In genomic region chr12:115660211-115660805, GRCh38 we compare ENCODE assay signal across 12 cellular contexts.
A peak's percentile ranks its signal among the peaks of the same experiment; 100 is the strongest.
DNase-seq lines count a peak whose midpoint lies in the region; ATAC-seq, FAIRE-seq and TF ChIP-seq lines count a peak whose summit lies in the region.
"Had no signal": no experiment of that assay in that cellular context is flagged by ENCODE, and none has a peak within 500 bp of the region (broad histone marks: within the 10 kb centered on the region; RNA-seq: fewer than 3 reads in every experiment).

No MANE protein-coding gene starts in this region.

- DNase-seq in GM23248 (peak; percentile 73), body of pancreas (peak in 1 of 4 donors; percentile 8), left ventricle myocardium superior (peak; percentile 31), GM12891 (ENCODE audit: insufficient read length, low spot score) (no peak), 8988T (no peak)
- DNase-seq: naive thymus-derived CD4-positive, alpha-beta T cell; NCI-H2081 treated with DMSO at 0.1 percent for 48 hours had no signal

- H4K20me1 ChIP-seq in GM23248 (ENCODE audit: insufficient read depth): no peaks in the 10 kb centered on the region

- 21 to 22% methylated on average over 10 of the region's 10 CpGs for WGBS in GM23248 (ENCODE audit: low coverage in 1 of 2, low lambda C conversion rate in 2 of 2, missing lambda C conversion rate in 2 of 2), 2 experiments
- WGBS in body of pancreas, 2 donors: 46 to 56% methylated on average over 10 of the region's 10 CpGs

- no peak for TF ChIP-seq CTCF in body of pancreas (IDR thresholded peaks at IDR 0.05)

- no peaks in the 10 kb centered on the region for H3F3A ChIP-seq in GM23248 (ENCODE audit: insufficient read depth)

- H3K4me3 ChIP-seq in GM23248 (0 out of 2 replicates have a peak overlapping the region, but pooled peaks have one; percentile 14), body of pancreas (no peak overlapping the region), subcutaneous abdominal adipose tissue (ENCODE audit: low read depth in 1 of 5, low read length in 5 of 5) (no peak overlapping the region)
- H3K4me3 ChIP-seq: skin epidermis had no signal

- no peak for FAIRE-seq in GM12891 (lab: Jason Lieb, UNC)
- FAIRE-seq: H54 had no signal

- peak overlapping the region; percentile 35 for H3K4me2 ChIP-seq in GM23248 (ENCODE audit: unreplicated experiment)

- H3K9ac ChIP-seq in GM23248 (no peak overlapping the region), subcutaneous abdominal adipose tissue (ENCODE audit: low read length in 5 of 5) (no peak overlapping the region)

- H3K27me3 ChIP-seq in GM23248 (replicated peaks; ENCODE audit: insufficient read depth): no peaks in the 10 kb centered on the region
- H3K27me3 ChIP-seq in body of pancreas: peaks cover 0 to 4% of the 10 kb centered on the region in 2 donors
- H3K27me3 ChIP-seq in subcutaneous abdominal adipose tissue (ENCODE audit: control insufficient read depth in 5 of 5, insufficient read depth in 4 of 5, low read length in 5 of 5): no peaks in the 10 kb centered on the region

- H3K9me2 ChIP-seq in GM23248 (ENCODE audit: insufficient read depth): no peaks in the 10 kb centered on the region

- H3K27ac ChIP-seq in GM23248 (no peak overlapping the region), body of pancreas (peak overlapping the region in 2 of 4 donors; percentile 20 to 24), subcutaneous abdominal adipose tissue (ENCODE audit: low read depth, low read length) (peak overlapping the region; percentile 59)
- H3K27ac ChIP-seq: skin epidermis had no signal

- H3K4me1 ChIP-seq in GM23248 (ENCODE audit: insufficient read depth): 0 out of 2 replicates have a peak, but pooled peaks cover 4% of the 10 kb centered on the region
- no peaks in the 10 kb centered on the region for H3K4me1 ChIP-seq in body of pancreas
- peaks cover 7 to 31% (median 20%) of the 10 kb centered on the region in 5 donors for H3K4me1 ChIP-seq in subcutaneous abdominal adipose tissue (ENCODE audit: control insufficient read depth in 5 of 5, insufficient read depth in 5 of 5, low read length in 5 of 5)

- ATAC-seq in body of pancreas (peak; percentile 53), left ventricle myocardium superior (peak; percentile 86), HG03354 (IDR thresholded peaks at IDR 0.05; ENCODE audit: poor library complexity, severe bottlenecking, unreplicated experiment) (no peak), GM21367 (IDR thresholded peaks at IDR 0.05; ENCODE audit: unreplicated experiment) (no peak)
- ATAC-seq: naive thymus-derived CD4-positive, alpha-beta T cell had no signal

- TF ChIP-seq POLR2A in body of pancreas (IDR thresholded peaks at IDR 0.05) (no peak), GM12891 (IDR thresholded peaks at IDR 0.05; ENCODE audit: low read depth, low read length) (no peak)

- peak overlapping the region; percentile 52 for H2AFZ ChIP-seq in GM23248

- intact Hi-C loops in body of pancreas (cut with DNase I) (no loop called here), left ventricle myocardium superior (cut with micrococcal nuclease) (no loop called here)

- in situ Hi-C loops in GM23248 (cut with MboI): no loop called here

- H3K79me2 ChIP-seq in GM23248 (ENCODE audit: insufficient read depth): no peaks in the 10 kb centered on the region

- H3K9me3 ChIP-seq in GM23248 (ENCODE audit: low read depth): no peaks in the 10 kb centered on the region
- no peaks in the 10 kb centered on the region for H3K9me3 ChIP-seq in body of pancreas
- H3K9me3 ChIP-seq in subcutaneous abdominal adipose tissue (ENCODE audit: control insufficient read depth in 5 of 5, low read length in 5 of 5): no peaks in the 10 kb centered on the region

- H3K36me3 ChIP-seq in GM23248 (ENCODE audit: low read depth) (no peaks in the 10 kb centered on the region), body of pancreas (replicated peaks in 1 of 2; ENCODE audit: insufficient read depth in 1 of 2, low read depth in 2 of 2) (no peaks in the 10 kb centered on the region), subcutaneous abdominal adipose tissue (ENCODE audit: control insufficient read depth in 5 of 5, insufficient read depth in 5 of 5, low read length in 5 of 5) (no peaks in the 10 kb centered on the region)

TF ChIP-seq in GM12891, 5 proteins besides CTCF, POLR2A, EP300 and RAD21:
- TF ChIP-seq TAF1 (IDR thresholded peaks at IDR 0.05; ENCODE audit: low read depth, low read length): no peak
- no peak for TF ChIP-seq POU2F2 (IDR thresholded peaks at IDR 0.05; ENCODE audit: low read depth, low read length)
- TF ChIP-seq POLR2AphosphoS5 (IDR thresholded peaks at IDR 0.05; ENCODE audit: low read depth, low read length): no peak
- no peak for TF ChIP-seq PAX5 (IDR thresholded peaks at IDR 0.05; ENCODE audit: insufficient read depth, low read length, severe bottlenecking)
- TF ChIP-seq SPI1 (IDR thresholded peaks at IDR 0.05; ENCODE audit: low read depth, low read length): no peak

Comparison
In these comparisons a context has a peak if more than half of its experiments do, and no peak if none do; other contexts are left out.
1. DNase-seq: peak in GM23248 (single experiment) and left ventricle myocardium superior (single experiment); none in GM12891 (single experiment) and 8988T (single experiment).
2. ATAC-seq: peak in body of pancreas (single experiment) and left ventricle myocardium superior (single experiment); none in HG03354 (single experiment) and GM21367 (single experiment).